30 cellular contexts compared by ENCODE assay signal in genomic region chr3:151113342-151113741, GRCh38. TPM values are rescaled to one million over a fixed set of nuclear protein-coding genes. Genes with fewer than 3 reads are reported as not detected.
DNase-seq lines count a peak whose midpoint lies in the region; ATAC-seq, FAIRE-seq and TF ChIP-seq lines count a peak whose summit lies in the region.
"Had no signal": no experiment of that assay in that cellular context is flagged by ENCODE, and none has a peak within 500 bp of the region (broad histone marks: within the 10 kb centered on the region; RNA-seq: fewer than 3 reads in every experiment).

No MANE protein-coding gene starts in this region.

- H3K56ac ChIP-seq in H1 (replicated peaks; ENCODE audit: insufficient read length, low read depth, low read length): no peak overlapping the region

- no peak overlapping the region for H4K5ac ChIP-seq in H1 (ENCODE audit: insufficient read length, low read depth, low read length)

- H3K4ac ChIP-seq in H1 (replicated peaks; ENCODE audit: insufficient read length, low read depth, low read length) (no peak overlapping the region), neuronal stem cell (ENCODE audit: low read length) (no peak overlapping the region)

- H2AFZ ChIP-seq in H1 (ENCODE audit: low read length) (no peak overlapping the region), neuronal stem cell (ENCODE audit: low read length) (no peak overlapping the region)
- H2AFZ ChIP-seq: PC-9 had no signal

- H3K36me3 ChIP-seq in Panc1 (ENCODE audit: control insufficient read depth, insufficient read depth, low read length) (no peaks in the 10 kb centered on the region), H1 (ENCODE audit: control insufficient read depth in 2 of 4, insufficient read depth in 4 of 4, low read length in 3 of 4) (no peaks in the 10 kb centered on the region), neuronal stem cell (replicated peaks in 1 of 2; ENCODE audit: control insufficient read depth in 2 of 2, insufficient read depth in 2 of 2, low read length in 2 of 2) (no peaks in the 10 kb centered on the region)
- H3K36me3 ChIP-seq: BLaER1 treated with 17β-estradiol and CSF1 and Interleukin-3, amounts not matched to agents 10 nM and 100 nM; MG63 had no signal

- intact Hi-C loops in Panc1 (cut with micrococcal nuclease; ENCODE audit: unreplicated experiment): no loop called here

- H3K79me1 ChIP-seq in H1 (ENCODE audit: low read depth, low read length) (peaks cover 9% of the 10 kb centered on the region), neuronal stem cell (ENCODE audit: low read depth, low read length) (no peaks in the 10 kb centered on the region)

- H2BK15ac ChIP-seq in H1 (ENCODE audit: low read length) (no peak overlapping the region), neuronal stem cell (ENCODE audit: low read length) (no peak overlapping the region)

- no peak overlapping the region for H3K9ac ChIP-seq in H1 (replicated peaks in 1 of 4; ENCODE audit: extremely low read depth in 1 of 4, low read depth in 3 of 4, low read length in 3 of 4)
- H3K9ac ChIP-seq in neuronal stem cell (ENCODE audit: low read depth, low read length, poor library complexity): no peak overlapping the region
- H3K9ac ChIP-seq: BLaER1 treated with 17β-estradiol and CSF1 and Interleukin-3, amounts not matched to agents 10 nM and 100 nM; SK-N-SH had no signal

- H3K23ac ChIP-seq in H1 (ENCODE audit: insufficient read length) (no peak overlapping the region), neuronal stem cell (ENCODE audit: low read depth, low read length, poor library complexity) (no peak overlapping the region)

- 0 out of 2 replicates have a peak, but pooled peaks have one; percentile 6 for TF ChIP-seq CTCF in Panc1 (IDR thresholded peaks at IDR 0.05)
- peak in 1 of 3 experiments; percentile 4; a peak in 1 of 4 replicates for TF ChIP-seq CTCF in H1 (IDR thresholded peaks at IDR 0.05; ENCODE audit: control extremely low read depth in 1 of 3, insufficient read depth in 1 of 3, low read depth in 1 of 3, low read length in 3 of 3)

- no peak overlapping the region for H3K4me3 ChIP-seq in Panc1 (ENCODE audit: low read depth in 2 of 2, low read length in 2 of 2)
- H3K4me3 ChIP-seq in H1 (ENCODE audit: extremely low read depth in 1 of 4, insufficient read depth in 2 of 4, low read depth in 3 of 4, low read length in 4 of 4): no peak overlapping the region
- no peak overlapping the region for H3K4me3 ChIP-seq in neuronal stem cell (ENCODE audit: low read length in 2 of 2)
- H3K4me3 ChIP-seq: BLaER1 treated with 17β-estradiol and CSF1 and Interleukin-3, amounts not matched to agents 10 nM and 100 nM; MG63; PC-9 had no signal

- in situ Hi-C loops in Panc1 (cut with HindIII; ENCODE audit: low pct_unique_long_range_greater_than_20kb, low sequenced_read_pairs): no loop called here

- no peak for FAIRE-seq in H1 (lab: Jason Lieb, UNC)
- FAIRE-seq: GM12891, GM19239 had no signal

- no peak overlapping the region for H3K4me2 ChIP-seq in H1 (ENCODE audit: insufficient read depth in 1 of 2, low read depth in 2 of 2, low read length in 2 of 2)
- H3K4me2 ChIP-seq in neuronal stem cell (ENCODE audit: insufficient read depth, low read length, poor library complexity, severe bottlenecking): no peak overlapping the region
- H3K4me2 ChIP-seq: BLaER1 treated with 17β-estradiol and CSF1 and Interleukin-3, amounts not matched to agents 10 nM and 100 nM; PC-9; SK-N-SH had no signal

- H4K8ac ChIP-seq in H1 (ENCODE audit: extremely low read depth, insufficient read depth, low read length) (no peak overlapping the region), neuronal stem cell (ENCODE audit: low read depth, low read length) (no peak overlapping the region)

- no peak overlapping the region for H2BK12ac ChIP-seq in H1 (ENCODE audit: low read depth, low read length)
- no peak overlapping the region for H2BK12ac ChIP-seq in neuronal stem cell (ENCODE audit: low read length)

- H2BK120ac ChIP-seq in H1 (replicated peaks; ENCODE audit: low read depth, low read length): no peak overlapping the region
- no peak overlapping the region for H2BK120ac ChIP-seq in neuronal stem cell (ENCODE audit: low read depth, low read length)

- H3K18ac ChIP-seq in H1 (ENCODE audit: extremely low read depth, low read length) (no peak overlapping the region), neuronal stem cell (ENCODE audit: low read length) (no peak overlapping the region)

- H2BK20ac ChIP-seq in H1 (ENCODE audit: low read length): no peak overlapping the region

- H3K27me3 ChIP-seq in Panc1 (ENCODE audit: control insufficient read depth, insufficient read depth, low read length): no peaks in the 10 kb centered on the region
- no peaks in the 10 kb centered on the region for H3K27me3 ChIP-seq in H1 (replicated peaks in 1 of 4; ENCODE audit: control insufficient read depth in 3 of 4, extremely low read depth in 1 of 4, insufficient read depth in 3 of 4, low read length in 3 of 4)
- H3K27me3 ChIP-seq in neuronal stem cell (ENCODE audit: control insufficient read depth in 3 of 3, insufficient read depth in 3 of 3, low read depth in 1 of 3, low read length in 3 of 3): no peaks in the 10 kb centered on the region
- H3K27me3 ChIP-seq: BLaER1 treated with 17β-estradiol and CSF1 and Interleukin-3, amounts not matched to agents 10 nM and 100 nM had no signal

- H4K20me1 ChIP-seq in H1 (replicated peaks in 1 of 2; ENCODE audit: control insufficient read depth in 1 of 2, insufficient read depth in 2 of 2, low read length in 2 of 2): peaks cover 0 to 3% of the 10 kb centered on the region in 2 experiments
- H4K20me1 ChIP-seq: BLaER1 treated with 17β-estradiol and CSF1 and Interleukin-3, amounts not matched to agents 10 nM and 100 nM had no signal

- no peak overlapping the region for H2AK5ac ChIP-seq in H1 (ENCODE audit: low read depth, low read length)
- H2AK5ac ChIP-seq in neuronal stem cell (ENCODE audit: low read depth, low read length): no peak overlapping the region

- H3K79me2 ChIP-seq in H1 (ENCODE audit: control insufficient read depth in 1 of 2, insufficient read depth in 2 of 2, low read length in 2 of 2): peaks cover 6 to 64% of the 10 kb centered on the region in 2 experiments; a peak in 3 of 4 replicates

- no peak for TF ChIP-seq EP300 in H1 (IDR thresholded peaks at IDR 0.05; ENCODE audit: borderline replicate concordance in 1 of 2, low read depth in 2 of 2, low read length in 2 of 2)

- no peak overlapping the region for H3K27ac ChIP-seq in Panc1 (ENCODE audit: low read length)
- no peak overlapping the region for H3K27ac ChIP-seq in H1 (ENCODE audit: low read depth, low read length)
- H3K27ac ChIP-seq in neuronal stem cell (replicated peaks; ENCODE audit: low read length): no peak overlapping the region
- H3K27ac ChIP-seq: BLaER1 treated with 17β-estradiol and CSF1 and Interleukin-3, amounts not matched to agents 10 nM and 100 nM; PC-9; RWPE1 had no signal

- 95% methylated on average over 1 of the region's 1 CpG; no CpG with 5 or more reads in 1 of the 2 experiments for WGBS in H1 (ENCODE audit: extremely low coverage in 1 of 2, insufficient coverage in 1 of 2, insufficient read length in 1 of 2, insufficient replicate concordance in 2 of 2, low coverage in 1 of 2, low lambda C conversion rate in 2 of 2, missing lambda C conversion rate in 1 of 2), 2 experiments
- no CpG with 5 or more reads among the region's 1 CpG for WGBS in neuronal stem cell (ENCODE audit: extremely low coverage in 2 of 2, insufficient read length in 2 of 2, insufficient replicate concordance in 1 of 2), 2 donors

- POLR2A ChIA-PET in Panc1 (lab: Charles Lee) (no interaction called here), H1 (lab: Charles Lee; ENCODE audit: partially characterized antibody) (interaction anchor here (0.6 to 1.2 kb wide), 2 partner anchors 10 to 26 kb away, joined by 3 read pairs; no protein-coding TSS in a partner anchor)

- H4K91ac ChIP-seq in H1 (replicated peaks; ENCODE audit: insufficient read length, low read length) (no peak overlapping the region), neuronal stem cell (ENCODE audit: low read depth, low read length, poor library complexity) (no peak overlapping the region)

- BruUV-seq in Panc1 (replicated peaks; lab: Mats Ljungman, UMichigan): no TSS peak

- no peak for TF ChIP-seq POLR2A in H1 (IDR thresholded peaks at IDR 0.05; ENCODE audit: control extremely low read depth in 1 of 2, low read depth in 2 of 2, low read length in 2 of 2)

- H3K14ac ChIP-seq in H1 (ENCODE audit: insufficient read length) (no peak overlapping the region), neuronal stem cell (ENCODE audit: low read length) (no peak overlapping the region)

- H3K9me3 ChIP-seq in Panc1 (ENCODE audit: control insufficient read depth, insufficient read depth, low read depth, low read length) (no peaks in the 10 kb centered on the region), H1 (ENCODE audit: insufficient read depth in 2 of 2, low read depth in 1 of 2, low read length in 1 of 2) (no peaks in the 10 kb centered on the region), neuronal stem cell (replicated peaks in 1 of 2; ENCODE audit: control insufficient read depth in 2 of 2, insufficient read depth in 1 of 2, low read depth in 1 of 2, low read length in 2 of 2) (no peaks in the 10 kb centered on the region)
- H3K9me3 ChIP-seq: BLaER1 treated with 17β-estradiol and CSF1 and Interleukin-3, amounts not matched to agents 10 nM and 100 nM; MG63; SK-N-SH had no signal

- ATAC-seq in Panc1 (no peak), GM21360 (IDR thresholded peaks at IDR 0.05; ENCODE audit: unreplicated experiment) (no peak), HG02759 (IDR thresholded peaks at IDR 0.05; ENCODE audit: unreplicated experiment) (no peak)

- no peaks in the 10 kb centered on the region for H3K4me1 ChIP-seq in Panc1 (ENCODE audit: control insufficient read depth, insufficient read depth, low read length)
- peaks cover 0 to 3% (median 0%) of the 10 kb centered on the region in 4 experiments; a peak in 2 of 7 replicates for H3K4me1 ChIP-seq in H1 (replicated peaks in 1 of 4; ENCODE audit: control insufficient read depth in 3 of 4, insufficient read depth in 4 of 4, low read length in 3 of 4)
- H3K4me1 ChIP-seq in neuronal stem cell (ENCODE audit: control insufficient read depth in 2 of 2, insufficient read depth in 1 of 2, low read depth in 1 of 2, low read length in 2 of 2): peaks cover 0 to 16% of the 10 kb centered on the region in 2 donors

- no peaks in the 10 kb centered on the region for H3K23me2 ChIP-seq in H1 (ENCODE audit: low read depth, low read length)

- no peak; a peak in 1 of 4 replicates for TF ChIP-seq RAD21 in H1 (IDR thresholded peaks at IDR 0.05 in 1 of 2, conservative IDR thresholded peaks at IDR 0.05 in 1 of 2; ENCODE audit: low read depth in 2 of 2, low read length in 2 of 2)

- peak; percentile 10 for DNase-seq in SIG-M5 treated with dmso at 0.1 percent for 504 hours (lab: John Stamatoyannopoulos, UW; ENCODE audit: unreplicated experiment)
- DNase-seq in SIG-M5 (lab: John Stamatoyannopoulos, UW): no peak
- no peak for DNase-seq in Panc1 (ENCODE audit: low read depth, low spot score)
- DNase-seq in H1 (ENCODE audit: low read depth in 1 of 2, low spot score in 2 of 2): no peak
- no peak for DNase-seq in neuronal stem cell (ENCODE audit: low spot score)
- DNase-seq in ecto neural progenitor cell (ENCODE audit: low spot score): no peak
- DNase-seq: CD4-positive, alpha-beta T cell; DMS79; EL; GDM1; H9; HFFc6; KBM-7; MG63; NCI-H1105; NCI-H1436 treated with DMSO at 0.1 percent for 48 hours; NCI-H187 treated with DMSO at 0.1 percent for 48 hours; NCI-H446; NCI-H524 treated with DMSO at 0.1 percent for 48 hours; PC-9; SHP77; SK-N-SH; T-helper 2 cell had no signal

- H2BK5ac ChIP-seq in H1 (ENCODE audit: low read depth, low read length): no peak overlapping the region
- no peak overlapping the region for H2BK5ac ChIP-seq in neuronal stem cell (ENCODE audit: low read length)

- CTCF ChIA-PET in Panc1 (lab: Charles Lee): no interaction called here
- CTCF ChIA-PET in H1 (lab: Charles Lee; ENCODE audit: partially characterized antibody): interaction anchor here (0.7 to 4.4 kb wide), 10 partner anchors 9 to 325 kb away, joined by 3 to 19 read pairs (median 4); partner anchors contain the start of gene MED12L

RNA-seq across cellular contexts. Expression of gene MED12L, which starts 27.9 kb away (rescaled TPM):
- 2.8 TPM for total RNA-seq in Panc1 (2021; ENCODE audit: unreplicated experiment)
- 1.4 TPM for polyA plus RNA-seq in Panc1 (2012; ENCODE audit: insufficient read length)
- total RNA-seq in H1 (2021; fragmentation: NEBNext Ultra II Directional; extraction: Animal tissue kit (Norgen Biotek cat#: 25700)): 24.0 and 26.2 TPM in 2 replicates
- polyA plus RNA-seq in H1 (2011; rRNA removed): 3.6 and 4.3 TPM in 2 replicates
- 3.0 TPM for polyA plus RNA-seq in H1 (2011; cell fraction: cytosol; rRNA removed)
- 10.0 TPM for polyA plus RNA-seq in H1 (2011; cell fraction: nucleus; rRNA removed)
- polyA plus RNA-seq in H1 (2012, experiment 1 of 2): 3.0 to 6.3 TPM (median 4.8 TPM) in 4 replicates
- 0.33 TPM for polyA plus RNA-seq in H1 (2012, experiment 2 of 2)
- polyA plus RNA-seq in H1 (2013, experiment 1 of 2): 4.5 TPM
- 4.4 TPM for polyA plus RNA-seq in H1 (2013, experiment 2 of 2)
- polyA minus RNA-seq in H1 (2011; rRNA and poly(A)+ RNA removed): 30.1 and 42.0 TPM in 2 replicates
- 17.8 TPM for polyA minus RNA-seq in H1 (2011; cell fraction: cytosol; rRNA and poly(A)+ RNA removed)
- polyA minus RNA-seq in H1 (2011; cell fraction: nucleus; rRNA and poly(A)+ RNA removed): 121 TPM
- 7.3 TPM for polyA plus RNA-seq in neuronal stem cell (2013, experiment 1 of 2)
- polyA plus RNA-seq in neuronal stem cell (2013, experiment 2 of 2): 7.6 TPM
- total RNA-seq: LHCN-M2 had no signal
